14 cellular contexts compared by ENCODE assay signal in the genomic region with DNA sequence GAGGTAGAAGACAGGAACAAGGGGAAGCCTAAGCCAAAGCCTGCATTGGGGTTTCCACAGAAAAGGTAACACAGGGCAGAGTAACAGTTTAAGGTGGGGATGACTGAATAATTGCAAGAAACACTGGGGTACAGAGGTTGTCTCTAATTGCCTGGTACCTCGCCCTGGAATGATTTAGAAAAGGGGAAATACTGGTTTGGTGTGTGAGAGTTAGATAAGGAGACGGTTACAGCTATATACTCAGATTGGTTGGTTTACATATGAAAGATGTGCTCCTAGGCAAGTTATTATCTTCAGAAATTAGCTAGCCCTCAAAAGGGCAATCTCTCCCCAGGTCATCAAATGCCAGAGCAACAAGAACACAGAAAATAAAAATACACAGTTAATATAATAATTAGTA.
"Had no signal": no experiment of that assay in that cellular context is flagged by ENCODE, and none has a peak within 500 bp of the region (broad histone marks: within the 10 kb centered on the region; RNA-seq: fewer than 3 reads in every experiment).

No MANE protein-coding gene starts in this region.

- H3K27me3 Mint-ChIP-seq: activated naive CD8-positive, alpha-beta T cell treated with anti-CD3 and anti-CD28 coated beads, Interleukin-2, amount 10 ng/mL, durations not matched to agents 7 days and 5 days; memory B cell had no signal

- H3K9me3 Mint-ChIP-seq: activated naive CD8-positive, alpha-beta T cell treated with anti-CD3 and anti-CD28 coated beads, Interleukin-2, amount 10 ng/mL, durations not matched to agents 7 days and 5 days; memory B cell; nephron progenitor cell had no signal

- H3K4me1 Mint-ChIP-seq: memory B cell, nephron progenitor cell had no signal

- H3K4me1 ChIP-seq: heart right ventricle, left lung, stomach had no signal

- H3K27ac ChIP-seq: foreskin keratinocyte, heart right ventricle, left lung, stomach, thoracic aorta had no signal

- H3K4me3 Mint-ChIP-seq: activated naive CD8-positive, alpha-beta T cell treated with anti-CD3 and anti-CD28 coated beads, Interleukin-2, amount 10 ng/mL, durations not matched to agents 7 days and 5 days; memory B cell; nephron progenitor cell had no signal

- ATAC-seq: foreskin keratinocyte, heart right ventricle, left lung had no signal

- H3K4me3 ChIP-seq: heart right ventricle, left lung, stomach, thoracic aorta had no signal

- DNase-seq: activated CD4-positive, CD25-positive, alpha-beta regulatory T cell; activated effector memory CD4-positive, alpha-beta T cell treated with Interleukin-2 at 50 U/mL for 16 hours; activated naive CD8-positive, alpha-beta T cell treated with anti-CD3 and anti-CD28 coated beads, Interleukin-2, amount 10 ng/mL, durations not matched to agents 7 days and 5 days; activated T-cell treated with anti-CD3 and anti-CD28 coated beads, Interleukin-2, amount 50 U/mL, for 1 hour; aorta; foreskin keratinocyte; heart right ventricle; islet precursor cell; left lung; nephron progenitor cell; stimulated activated CD4-positive, alpha-beta T cell treated with anti-CD3 and anti-CD28 coated beads, Interleukin-4, amount 100 ng/mL, for 4 hours; stomach had no signal

- H3K27ac Mint-ChIP-seq: activated naive CD8-positive, alpha-beta T cell treated with anti-CD3 and anti-CD28 coated beads, Interleukin-2, amount 10 ng/mL, durations not matched to agents 7 days and 5 days; memory B cell; nephron progenitor cell had no signal

- H3K9me3 ChIP-seq: heart right ventricle, left lung, stomach, thoracic aorta had no signal

- H3K27me3 ChIP-seq: foreskin keratinocyte, heart right ventricle, left lung, stomach had no signal
